ENCODE assay signal across 23 cellular contexts in the genomic region with DNA sequence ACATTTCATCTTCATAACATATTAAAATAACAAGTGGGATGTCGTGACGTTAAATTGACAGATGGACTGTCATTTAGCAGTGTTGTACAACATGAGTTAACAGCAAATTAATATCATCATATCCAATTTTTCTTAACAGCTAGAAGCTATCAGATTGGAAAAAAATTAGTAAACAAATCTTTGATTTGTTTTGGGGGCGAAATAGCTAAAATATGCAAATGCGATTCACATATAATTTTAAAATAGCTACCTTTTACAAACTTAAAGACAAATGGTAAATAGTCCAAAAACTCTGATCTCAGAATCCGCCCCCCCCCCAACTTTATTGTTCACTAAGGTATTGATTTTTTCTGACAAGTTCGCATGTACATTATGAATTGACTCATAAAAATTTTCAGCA.
DNase-seq lines count a peak whose midpoint lies in the region; FAIRE-seq lines count a peak whose summit lies in the region.
"Had no signal": no experiment of that assay in that cellular context is flagged by ENCODE, and none has a peak within 500 bp of the region (broad histone marks: within the 10 kb centered on the region; RNA-seq: fewer than 3 reads in every experiment).

No MANE protein-coding gene starts in this region.

- peak; percentile 11 for FAIRE-seq in A204.1 (lab: Jason Lieb, UNC)
- FAIRE-seq: D721Med had no signal

- DNase-seq in NCI-H2196 (lab: John Stamatoyannopoulos, UW; ENCODE audit: unreplicated experiment) = no peak
- DNase-seq: 8988T; ACHN; AML-193; BE2C; C1 segment of cervical spinal cord; Caco-2; Calu3; CD4-positive, alpha-beta memory T cell; CD4-positive, alpha-beta T cell; CD4-positive, CD25-positive, alpha-beta regulatory T cell; CD8-positive, alpha-beta memory T cell; CD8-positive, alpha-beta T cell; COR-L47; DMS 273 treated with DMSO at 0.1 percent for 48 hours; DMS153; DMS53; DMS79; DMS79 treated with DMSO at 0.1 percent for 48 hours; DND-41; EL had no signal
